Comparison of ENCODE assay signal across 23 cellular contexts in the genomic region with DNA sequence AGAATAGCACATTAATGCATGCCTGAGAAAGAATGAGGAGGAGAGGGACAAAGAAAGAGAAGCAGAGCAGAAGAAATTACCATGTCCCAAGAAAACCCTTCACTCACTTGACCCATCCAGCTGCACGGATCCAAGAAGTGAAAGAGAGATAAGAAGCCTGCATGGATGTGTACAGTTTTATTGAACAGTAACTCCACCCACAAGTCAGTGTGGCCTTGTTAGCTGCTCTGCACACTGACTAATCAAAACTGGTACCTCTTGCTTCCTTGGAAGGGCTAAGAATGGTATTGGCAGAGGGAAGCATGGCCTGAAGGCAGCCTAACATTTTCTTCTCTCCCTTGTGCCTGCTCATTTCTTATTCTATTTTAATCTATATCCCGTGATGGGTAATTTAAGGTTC.
DNase-seq lines count a peak whose midpoint lies in the region; ATAC-seq, FAIRE-seq and TF ChIP-seq lines count a peak whose summit lies in the region.
"Had no signal": no experiment of that assay in that cellular context is flagged by ENCODE, and none has a peak within 500 bp of the region (broad histone marks: within the 10 kb centered on the region; RNA-seq: fewer than 3 reads in every experiment).

No MANE protein-coding gene starts in this region.

- peaks cover 18% of the 10 kb centered on the region for H3K4me1 Mint-ChIP-seq in brain
- H3K4me1 Mint-ChIP-seq in CD8-positive, alpha-beta T cell (ENCODE audit: low read depth), result no peaks in the 10 kb centered on the region

- no peak overlapping the region for H3K4ac ChIP-seq in IMR-90 (ENCODE audit: low read depth, low read length)

- dilution Hi-C loops in IMR-90 (cut with HindIII; ENCODE audit: low sequenced_read_pairs, unreplicated experiment), result no loop called here

- H3K9ac ChIP-seq in IMR-90 (ENCODE audit: low read depth, low read length), result no peak overlapping the region

- no peak overlapping the region for H3K27ac ChIP-seq in IMR-90 (ENCODE audit: insufficient read depth, low read length)
- no peak overlapping the region for H3K27ac ChIP-seq in hepatocyte
- H3K27ac ChIP-seq in small intestine (ENCODE audit: low read depth in 1 of 2, low read length in 1 of 2), result no peak overlapping the region
- H3K27ac ChIP-seq in CD8-positive, alpha-beta T cell (ENCODE audit: low read depth, low read length), result no peak overlapping the region
- H3K27ac ChIP-seq: HL-60, PC-9, SK-N-MC had no signal

- no peaks in the 10 kb centered on the region for H3K27me3 ChIP-seq in IMR-90 (ENCODE audit: control insufficient read depth, insufficient read depth, low read length)
- H3K27me3 ChIP-seq in hepatocyte, result no peaks in the 10 kb centered on the region
- no peaks in the 10 kb centered on the region for H3K27me3 ChIP-seq in small intestine (ENCODE audit: control insufficient read depth in 2 of 2, insufficient read depth in 2 of 2, low read length in 2 of 2)
- no peaks in the 10 kb centered on the region for H3K27me3 ChIP-seq in CD8-positive, alpha-beta T cell (ENCODE audit: insufficient read depth, low read length)
- H3K27me3 ChIP-seq: BE2C had no signal

- H3K9me3 Mint-ChIP-seq in brain, result peaks cover 0 to 3% (median 0%) of the 10 kb centered on the region in 5 experiments
- H3K9me3 Mint-ChIP-seq in CD8-positive, alpha-beta T cell, result peaks cover 3% of the 10 kb centered on the region
- H3K9me3 Mint-ChIP-seq: H9 had no signal

- no peak for TF ChIP-seq RAD21 in IMR-90 (IDR thresholded peaks at IDR 0.05; ENCODE audit: low read length)

- no peak for TF ChIP-seq POLR2A in IMR-90 (IDR thresholded peaks at IDR 0.05; ENCODE audit: low read depth, low read length)

- intact Hi-C loops in IMR-90 (cut with micrococcal nuclease), result no loop called here
- intact Hi-C loops in CD8-positive, alpha-beta T cell (cut with DNase I, micrococcal nuclease), result no loop called here

- H2AFZ ChIP-seq in IMR-90 (replicated peaks; ENCODE audit: low read length, poor library complexity) (no peak overlapping the region), hepatocyte (no peak overlapping the region)
- H2AFZ ChIP-seq: PC-9 had no signal

- no peak overlapping the region for H2BK5ac ChIP-seq in IMR-90 (ENCODE audit: low read depth, low read length, poor library complexity, severe bottlenecking)

- H3K14ac ChIP-seq in IMR-90 (replicated peaks; ENCODE audit: low read depth, low read length), result no peak overlapping the region

- POLR2A ChIA-PET in IMR-90 (lab: Charles Lee; ENCODE audit: unreplicated experiment), result interaction anchor here (0.6 kb wide), 1 partner anchor 29 kb away, joined by 3 read pairs; no protein-coding TSS in a partner anchor
- POLR2A ChIA-PET in CD8-positive, alpha-beta T cell (lab: Charles Lee), result interaction anchor here (1.2 kb wide), 1 partner anchor 20 kb away, joined by 3 read pairs; no protein-coding TSS in a partner anchor

- in situ Hi-C loops in IMR-90 (cut with MboI; ENCODE audit: low sequenced_read_pairs), result no loop called here

- H3K9me1 ChIP-seq in IMR-90 (ENCODE audit: insufficient read depth, low read length), result no peaks in the 10 kb centered on the region

- H4K20me1 ChIP-seq in IMR-90 (ENCODE audit: insufficient read depth, low read length), result no peaks in the 10 kb centered on the region
- H4K20me1 ChIP-seq in hepatocyte (ENCODE audit: insufficient read depth, poor library complexity, severe bottlenecking), result no peaks in the 10 kb centered on the region

- DNase-seq in IMR-90, result peak; percentile 14
- peak; percentile 35 for DNase-seq in hepatocyte (ENCODE audit: low spot score)
- DNase-seq in small intestine, result peak; percentile 28
- DNase-seq in stimulated activated CD4-positive, alpha-beta T cell treated with anti-CD3 and anti-CD28 coated beads, Interleukin-4, amount 100 ng/mL, for 24 hours, result no peak
- no peak for DNase-seq in CD8-positive, alpha-beta T cell
- DNase-seq: BE2C, DMS79, H9, KBM-7, NCI-H1105, NCI-H1694, NCI-H2081, NCI-H2171, NCI-H345, NCI-H524 treated with DMSO at 0.1 percent for 48 hours, PC-9, RPMI8226, SHP77 treated with DMSO at 0.1 percent for 48 hours had no signal

- no peak overlapping the region; the same call in 1 of the 2 replicates for H2BK20ac ChIP-seq in IMR-90 (ENCODE audit: low read depth, low read length)

- H3K18ac ChIP-seq in IMR-90 (ENCODE audit: low read depth, low read length), result no peak overlapping the region

- H4K91ac ChIP-seq in IMR-90 (ENCODE audit: insufficient read depth, low read depth, low read length), result no peak overlapping the region; the same call in 1 of the 2 replicates

- no peak overlapping the region for H2AK9ac ChIP-seq in IMR-90 (replicated peaks; ENCODE audit: low read depth, low read length, poor library complexity)

- H3K27ac Mint-ChIP-seq in brain, result peak overlapping the region in 3 of 5 experiments; percentile 6 to 60 (median 50)
- H3K27ac Mint-ChIP-seq in CD8-positive, alpha-beta T cell, result no peak overlapping the region
- H3K27ac Mint-ChIP-seq: H9 had no signal

- H3K4me2 ChIP-seq in IMR-90 (ENCODE audit: low read depth, low read length) (no peak overlapping the region), hepatocyte (no peak overlapping the region)
- H3K4me2 ChIP-seq: PC-9 had no signal

- H3K79me1 ChIP-seq in IMR-90 (ENCODE audit: low read depth in 1 of 2, low read length in 2 of 2), result no peaks in the 10 kb centered on the region

- no peak for TF ChIP-seq CTCF in IMR-90 (conservative IDR thresholded peaks at IDR 0.05; ENCODE audit: low read depth, low read length)
- TF ChIP-seq CTCF in brain (conservative IDR thresholded peaks at IDR 0.05), result no peak
- TF ChIP-seq CTCF in hepatocyte (IDR thresholded peaks at IDR 0.05; ENCODE audit: poor library complexity), result no peak
- TF ChIP-seq CTCF in CD8-positive, alpha-beta T cell (IDR thresholded peaks at IDR 0.05), result no peak

- H3K4me3 Mint-ChIP-seq in brain, result no peak overlapping the region
- no peak overlapping the region for H3K4me3 Mint-ChIP-seq in CD8-positive, alpha-beta T cell
- H3K4me3 Mint-ChIP-seq: H9 had no signal

- no peak overlapping the region for H3K23ac ChIP-seq in IMR-90 (ENCODE audit: low read depth, low read length)

- H3K4me3 ChIP-seq in IMR-90 (ENCODE audit: insufficient read depth, low read depth, low read length), result no peak overlapping the region
- no peak overlapping the region for H3K4me3 ChIP-seq in hepatocyte
- no peak overlapping the region for H3K4me3 ChIP-seq in small intestine (ENCODE audit: low read depth in 1 of 2, low read length in 2 of 2)
- no peak overlapping the region for H3K4me3 ChIP-seq in CD8-positive, alpha-beta T cell (ENCODE audit: low read depth, low read length)
- H3K4me3 ChIP-seq: PC-9, SK-N-MC had no signal

- no TSS peak for BruUV-seq in IMR-90 (replicated peaks; lab: Mats Ljungman, UMichigan)

- H4K5ac ChIP-seq in IMR-90 (ENCODE audit: low read depth, low read length), result no peak overlapping the region

- H3K36me3 ChIP-seq in IMR-90 (ENCODE audit: control insufficient read depth, insufficient read depth, low read length) (no peaks in the 10 kb centered on the region), hepatocyte (replicated peaks; ENCODE audit: insufficient read depth, low read depth) (no peaks in the 10 kb centered on the region), small intestine (ENCODE audit: control insufficient read depth in 2 of 2, insufficient read depth in 2 of 2, low read length in 2 of 2) (no peaks in the 10 kb centered on the region)
- H3K36me3 ChIP-seq in CD8-positive, alpha-beta T cell (ENCODE audit: insufficient read depth, low read length), result no peaks in the 10 kb centered on the region
- H3K36me3 ChIP-seq: BE2C had no signal

- no peak overlapping the region for H2BK120ac ChIP-seq in IMR-90 (ENCODE audit: low read depth, low read length)

- no peaks in the 10 kb centered on the region for H3K4me1 ChIP-seq in IMR-90 (ENCODE audit: control insufficient read depth, insufficient read depth, low read length)
- H3K4me1 ChIP-seq in hepatocyte (ENCODE audit: insufficient read depth), result no peaks in the 10 kb centered on the region
- H3K4me1 ChIP-seq in small intestine (ENCODE audit: control insufficient read depth in 2 of 2, insufficient read depth in 1 of 2, low read depth in 1 of 2, low read length in 1 of 2), result no peaks in the 10 kb centered on the region
- no peaks in the 10 kb centered on the region for H3K4me1 ChIP-seq in CD8-positive, alpha-beta T cell (ENCODE audit: insufficient read depth, low read length)

- no peak overlapping the region for H2BK15ac ChIP-seq in IMR-90 (ENCODE audit: low read depth, low read length)

- no peak for FAIRE-seq in small intestine (lab: Jason Lieb, UNC)
- FAIRE-seq: HepG2 had no signal

- H3K9me3 ChIP-seq in IMR-90 (ENCODE audit: control insufficient read depth, insufficient read depth, low read length) (no peaks in the 10 kb centered on the region), hepatocyte (ENCODE audit: low read depth) (no peaks in the 10 kb centered on the region), small intestine (ENCODE audit: control insufficient read depth, low read depth) (no peaks in the 10 kb centered on the region)
- H3K9me3 ChIP-seq in CD8-positive, alpha-beta T cell (ENCODE audit: low read length), result no peaks in the 10 kb centered on the region
- H3K9me3 ChIP-seq: BE2C had no signal

- no peak overlapping the region for H2AK5ac ChIP-seq in IMR-90 (ENCODE audit: low read depth, low read length)

- no peaks in the 10 kb centered on the region for H3K9me2 ChIP-seq in hepatocyte (replicated peaks; ENCODE audit: insufficient read depth)

- peak overlapping the region in 1 of 2 experiments; percentile 47; a peak in 1 of 4 replicates for H4K8ac ChIP-seq in IMR-90 (ENCODE audit: low read depth in 2 of 2, low read length in 2 of 2)

- CTCF ChIA-PET in IMR-90 (lab: Yijun Ruan, JAX), result no interaction called here
- CTCF ChIA-PET in CD8-positive, alpha-beta T cell (lab: Charles Lee), result no interaction called here

- H3K79me2 ChIP-seq in hepatocyte, result no peaks in the 10 kb centered on the region

- H3K36me3 Mint-ChIP-seq in brain, result no peaks in the 10 kb centered on the region
- no peaks in the 10 kb centered on the region for H3K36me3 Mint-ChIP-seq in CD8-positive, alpha-beta T cell

- no peak overlapping the region for H3K56ac ChIP-seq in IMR-90 (ENCODE audit: extremely low read depth, insufficient read depth, low read length)

- ATAC-seq in IMR-90 (ENCODE audit: low read depth), result peak; percentile 59
- ATAC-seq in HG03045 (IDR thresholded peaks at IDR 0.05; ENCODE audit: unreplicated experiment), result no peak
- ATAC-seq in CD8-positive, alpha-beta T cell, result no peak
- ATAC-seq: HepG2 had no signal

- no peaks in the 10 kb centered on the region for H3K27me3 Mint-ChIP-seq in brain
- no peaks in the 10 kb centered on the region for H3K27me3 Mint-ChIP-seq in CD8-positive, alpha-beta T cell (ENCODE audit: low read depth)

- WGBS in IMR-90 (ENCODE audit: extremely low coverage in 2 of 2, insufficient read length in 1 of 2), 2 experiments, result no CpG with 5 or more reads among the region's 2 CpGs
- WGBS in hepatocyte (ENCODE audit: low lambda C conversion rate, missing lambda C conversion rate), result 59% methylated on average over 2 of the region's 2 CpGs
- WGBS in small intestine, 3 donors, result 27 to 51% (median 43%) methylated on average over 2 of the region's 2 CpGs

TF ChIP-seq in IMR-90, 13 proteins besides CTCF, POLR2A, EP300 and RAD21:
- TF ChIP-seq MXI1 (IDR thresholded peaks at IDR 0.05; ENCODE audit: borderline replicate concordance, low read depth, low read length) (no peak), CEBPB (IDR thresholded peaks at IDR 0.05; ENCODE audit: low read depth, low read length) (no peak), RFX5 (IDR thresholded peaks at IDR 0.05; ENCODE audit: low read depth, low read length) (no peak)

Comparison
In these comparisons a context has a peak if more than half of its experiments do, and no peak if none do; other contexts are left out.
1. DNase-seq: peak in IMR-90 (single experiment), hepatocyte (single experiment) and small intestine (single experiment); none in stimulated activated CD4-positive, alpha-beta T cell treated with anti-CD3 and anti-CD28 coated beads, Interleukin-4, amount 100 ng/mL, for 24 hours (single experiment) and CD8-positive, alpha-beta T cell (0 of 7).